In the genomic region with DNA sequence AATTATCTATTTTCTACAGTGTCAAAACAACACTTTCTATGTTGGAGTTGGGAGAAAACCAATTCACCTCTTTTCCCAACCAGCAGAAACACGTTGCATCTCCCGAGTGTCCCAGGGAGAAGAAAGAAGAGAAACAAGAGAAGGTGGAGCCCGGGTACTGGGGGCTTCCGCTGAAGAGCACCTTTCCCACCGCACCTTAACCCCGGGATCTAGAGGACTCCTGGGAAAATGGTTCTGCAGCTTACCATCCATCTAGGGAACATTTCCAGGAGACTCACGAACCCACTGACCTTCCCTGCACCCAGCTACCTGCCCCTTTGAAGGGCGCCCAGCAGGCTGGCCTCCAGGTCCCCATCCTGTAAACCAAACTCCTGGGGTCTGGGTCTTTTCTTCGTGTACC, we compare ENCODE assay signal across 9 cellular contexts.
"Had no signal": no experiment of that assay in that cellular context is flagged by ENCODE, and none has a peak within 500 bp of the region (broad histone marks: within the 10 kb centered on the region; RNA-seq: fewer than 3 reads in every experiment).

No MANE protein-coding gene starts in this region.

- H3K4me3 ChIP-seq: GM23248, HAP-1 had no signal

- ATAC-seq: HCT116, HepG2 had no signal

- H3K9me3 ChIP-seq: HAP-1 had no signal

- DNase-seq: GM23248, GOT3, H7, HFFc6 had no signal

- H3K27ac ChIP-seq: GM23248, HL-60 had no signal

- H3K9ac ChIP-seq: GM23248 had no signal

- H3K4me1 Mint-ChIP-seq: IgD-negative memory B cell had no signal

- H3K27ac Mint-ChIP-seq: HFFc6, IgD-negative memory B cell had no signal

- H3K4me1 ChIP-seq: HAP-1 had no signal

- H3K36me3 ChIP-seq: HAP-1 had no signal

- H3K4me3 Mint-ChIP-seq: HFFc6, IgD-negative memory B cell had no signal
